14 cellular contexts compared by ENCODE assay signal in genomic region chr2:50006327-50006726, GRCh38.
DNase-seq lines count a peak whose midpoint lies in the region; ATAC-seq and TF ChIP-seq lines count a peak whose summit lies in the region.
"Had no signal": no experiment of that assay in that cellular context is flagged by ENCODE, and none has a peak within 500 bp of the region (broad histone marks: within the 10 kb centered on the region; RNA-seq: fewer than 3 reads in every experiment).

No MANE protein-coding gene starts in this region.

- H3K4me2 ChIP-seq in GM23338 = peak overlapping the region; percentile 40; the same call in 1 of the 2 replicates
- H3K4me2 ChIP-seq: BLaER1 had no signal

- DNase-seq in GM23338 (ENCODE audit: low spot score) (peak; percentile 71), WTC11 (ENCODE audit: low spot score) (no peak), NCI-H2029 (lab: John Stamatoyannopoulos, UW) (no peak), NCI-H446 (lab: John Stamatoyannopoulos, UW) (no peak)
- DNase-seq in stimulated activated CD4-positive, alpha-beta T cell treated with anti-CD3 and anti-CD28 coated beads, Interleukin-4, amount 100 ng/mL, for 4 hours = no peak
- DNase-seq: 8988T; AML-193; Caco-2; CD8-positive, alpha-beta memory T cell; DMS53; H7 had no signal

- H3K9ac ChIP-seq in HUES64 (ENCODE audit: low read depth, low read length) (no peak overlapping the region), iPS-20b (ENCODE audit: low read depth, low read length) (no peak overlapping the region; the same call in 1 of the 2 replicates)
- H3K9ac ChIP-seq: BLaER1 had no signal

- H3K4me1 Mint-ChIP-seq in GM23338 (peaks cover 50% of the 10 kb centered on the region), WTC11 (peaks cover 55% of the 10 kb centered on the region)
- H3K4me1 Mint-ChIP-seq: CD8-positive, alpha-beta memory T cell had no signal

- ATAC-seq in GM23338 (peak; percentile 55), WTC11 (peak; percentile 49)

- H3K9me2 ChIP-seq in GM23338 (ENCODE audit: insufficient read depth) = no peaks in the 10 kb centered on the region

- H3K36me3 Mint-ChIP-seq in GM23338 (ENCODE audit: low read depth) = peaks cover 4% of the 10 kb centered on the region; the same call in 2 of the 3 replicates
- H3K36me3 Mint-ChIP-seq in WTC11 = peaks cover 4% of the 10 kb centered on the region
- H3K36me3 Mint-ChIP-seq: CD8-positive, alpha-beta memory T cell had no signal

- peak overlapping the region; percentile 15; the same call in 1 of the 2 replicates for H3K27ac Mint-ChIP-seq in GM23338
- peak overlapping the region; percentile 86 for H3K27ac Mint-ChIP-seq in WTC11
- H3K27ac Mint-ChIP-seq: CD8-positive, alpha-beta memory T cell had no signal

- TF ChIP-seq CTCF in GM23338 (conservative IDR thresholded peaks at IDR 0.05; ENCODE audit: low read depth in 2 of 2) (no peak), WTC11 (IDR thresholded peaks at IDR 0.05) (no peak)

- H3K27me3 Mint-ChIP-seq in GM23338 (ENCODE audit: insufficient read depth, low read depth, poor library complexity) = no peaks in the 10 kb centered on the region
- H3K27me3 Mint-ChIP-seq in WTC11 (ENCODE audit: low read depth) = peaks cover 7% of the 10 kb centered on the region

- no peaks in the 10 kb centered on the region for H3K9me3 ChIP-seq in HUES64 (ENCODE audit: insufficient read depth, low read depth, low read length)
- H3K9me3 ChIP-seq in iPS-20b (ENCODE audit: insufficient read depth, low read depth, low read length) = no peaks in the 10 kb centered on the region
- H3K9me3 ChIP-seq: BLaER1, Caco-2 had no signal

- H3K9me3 Mint-ChIP-seq in GM23338 (peaks cover 4% of the 10 kb centered on the region; the same call in 2 of the 3 replicates), WTC11 (peaks cover 9% of the 10 kb centered on the region)

- H3K36me3 ChIP-seq in GM23338 (ENCODE audit: insufficient read depth) (no peaks in the 10 kb centered on the region), HUES64 (ENCODE audit: insufficient read depth, low read length) (no peaks in the 10 kb centered on the region), iPS-20b (ENCODE audit: insufficient read depth, low read depth, low read length) (no peaks in the 10 kb centered on the region)
- H3K36me3 ChIP-seq: BLaER1 had no signal

- peak overlapping the region; percentile 79; the same call in 1 of the 2 replicates for H3K27ac ChIP-seq in GM23338 (ENCODE audit: low read depth)
- H3K27ac ChIP-seq in HUES64 (ENCODE audit: low read depth, low read length) = peak overlapping the region; percentile 76
- H3K27ac ChIP-seq in iPS-20b (ENCODE audit: low read length) = peak overlapping the region; percentile 8
- H3K27ac ChIP-seq: BLaER1 had no signal

- H3F3A ChIP-seq in GM23338 (replicated peaks; ENCODE audit: low read depth) = no peaks in the 10 kb centered on the region

- H3K4me1 ChIP-seq in GM23338 (ENCODE audit: insufficient read depth) (peaks cover 45% of the 10 kb centered on the region), HUES64 (ENCODE audit: insufficient read depth, low read length) (peaks cover 51% of the 10 kb centered on the region), iPS-20b (ENCODE audit: insufficient read depth, low read length) (peaks cover 52% of the 10 kb centered on the region)
- H3K4me1 ChIP-seq: BLaER1, Caco-2 had no signal

- H3K4me3 ChIP-seq in GM23338 (no peak overlapping the region), HUES64 (ENCODE audit: low read length) (no peak overlapping the region), iPS-20b (ENCODE audit: low read length) (0 out of 2 replicates have a peak overlapping the region, but pooled peaks have one; percentile 8)
- H3K4me3 ChIP-seq: BLaER1 had no signal

- no peaks in the 10 kb centered on the region for H4K20me1 ChIP-seq in GM23338 (replicated peaks; ENCODE audit: insufficient read depth)
- H4K20me1 ChIP-seq: BLaER1 had no signal

- H3K79me2 ChIP-seq in GM23338 (replicated peaks; ENCODE audit: insufficient read depth) = no peaks in the 10 kb centered on the region

- POLR2A ChIA-PET in WTC11 (lab: Charles Lee) = no interaction called here

- H2AFZ ChIP-seq in GM23338 = no peak overlapping the region

- H3K4me3 Mint-ChIP-seq in GM23338 (peak overlapping the region; percentile 6; the same call in 1 of the 3 replicates), WTC11 (peak overlapping the region; percentile 14)
- H3K4me3 Mint-ChIP-seq: CD8-positive, alpha-beta memory T cell had no signal

- CTCF ChIA-PET in WTC11 (lab: Charles Lee) = no interaction called here

- H3K27me3 ChIP-seq in GM23338 (ENCODE audit: insufficient read depth) (no peaks in the 10 kb centered on the region), HUES64 (ENCODE audit: insufficient read depth, low read length) (no peaks in the 10 kb centered on the region), iPS-20b (ENCODE audit: insufficient read depth, low read length) (no peaks in the 10 kb centered on the region)
- H3K27me3 ChIP-seq: BLaER1 had no signal

TF ChIP-seq in GM23338, 12 proteins besides CTCF, POLR2A, EP300 and RAD21:
- TF ChIP-seq ZNF114 (CRISPR knock-in tag; IDR thresholded peaks at IDR 0.05) = no peak
- peak; percentile 62; the same call in 1 of the 2 replicates for TF ChIP-seq NANOG (IDR thresholded peaks at IDR 0.05; ENCODE audit: borderline replicate concordance)

TF ChIP-seq in WTC11, 78 proteins besides CTCF, POLR2A, EP300 and RAD21:
- TF ChIP-seq FOXJ3 (CRISPR knock-in tag; IDR thresholded peaks at IDR 0.05; ENCODE audit: borderline replicate concordance) (no peak), ZNF423 (CRISPR knock-in tag; IDR thresholded peaks at IDR 0.05) (no peak), IRF2 (CRISPR knock-in tag; IDR thresholded peaks at IDR 0.05; ENCODE audit: borderline replicate concordance, low read depth) (no peak), NFYB (CRISPR knock-in tag; conservative IDR thresholded peaks at IDR 0.05; ENCODE audit: low read depth) (no peak), TCF7 (CRISPR knock-in tag; IDR thresholded peaks at IDR 0.05; ENCODE audit: low read depth) (no peak), ZNF671 (CRISPR knock-in tag; IDR thresholded peaks at IDR 0.05) (no peak), ATF3 (CRISPR knock-in tag; conservative IDR thresholded peaks at IDR 0.05) (no peak), ZNF317 (CRISPR knock-in tag; IDR thresholded peaks at IDR 0.05; ENCODE audit: borderline replicate concordance, low read depth) (no peak), RORB (CRISPR knock-in tag; IDR thresholded peaks at IDR 0.05) (no peak), MYBL2 (CRISPR knock-in tag; IDR thresholded peaks at IDR 0.05) (no peak), NR2C2 (CRISPR knock-in tag; IDR thresholded peaks at IDR 0.05) (no peak)
- TF ChIP-seq, protein P1, sequence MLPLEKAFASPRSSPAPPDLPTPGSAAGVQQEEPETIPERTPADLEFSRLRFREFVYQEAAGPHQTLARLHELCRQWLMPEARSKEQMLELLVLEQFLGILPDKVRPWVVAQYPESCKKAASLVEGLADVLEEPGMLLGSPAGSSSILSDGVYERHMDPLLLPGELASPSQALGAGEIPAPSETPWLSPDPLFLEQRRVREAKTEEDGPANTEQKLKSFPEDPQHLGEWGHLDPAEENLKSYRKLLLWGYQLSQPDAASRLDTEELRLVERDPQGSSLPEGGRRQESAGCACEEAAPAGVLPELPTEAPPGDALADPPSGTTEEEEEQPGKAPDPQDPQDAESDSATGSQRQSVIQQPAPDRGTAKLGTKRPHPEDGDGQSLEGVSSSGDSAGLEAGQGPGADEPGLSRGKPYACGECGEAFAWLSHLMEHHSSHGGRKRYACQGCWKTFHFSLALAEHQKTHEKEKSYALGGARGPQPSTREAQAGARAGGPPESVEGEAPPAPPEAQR (CRISPR knock-in tag; IDR thresholded peaks at IDR 0.05) = no peak

Comparison
In these comparisons a context has a peak if more than half of its experiments do, and no peak if none do; other contexts are left out.
1. H3K27ac ChIP-seq: peak in every context shown above with its lines; median percentile 79 in GM23338; 76 in HUES64; 8 in iPS-20b.